In the genomic region with DNA sequence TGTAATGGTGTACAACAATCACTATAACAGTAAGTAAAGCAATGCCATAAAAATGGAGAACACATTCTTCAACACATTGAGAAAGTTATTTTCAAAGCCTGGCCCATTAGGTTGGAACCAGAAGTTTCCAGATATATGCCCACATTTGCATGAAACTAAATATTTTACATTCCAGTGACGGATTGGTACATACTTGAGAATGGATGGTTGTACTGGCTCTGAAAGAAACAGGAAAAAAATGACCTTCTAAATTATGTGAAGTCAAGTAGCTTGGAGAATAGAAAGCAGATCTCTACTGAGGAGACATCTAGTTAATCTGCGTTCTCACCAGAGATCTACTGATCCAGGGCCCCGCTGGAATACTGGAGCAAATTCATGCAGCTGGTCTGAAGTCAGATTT, we compare ENCODE assay signal across 27 cellular contexts.
DNase-seq lines count a peak whose midpoint lies in the region; TF ChIP-seq lines count a peak whose summit lies in the region.
"Had no signal": no experiment of that assay in that cellular context is flagged by ENCODE, and none has a peak within 500 bp of the region (broad histone marks: within the 10 kb centered on the region; RNA-seq: fewer than 3 reads in every experiment).

No MANE protein-coding gene starts in this region.

- H4K20me1 ChIP-seq in smooth muscle cell (ENCODE audit: low read depth): no peaks in the 10 kb centered on the region

- peak overlapping the region; percentile 76 for H2AFZ ChIP-seq in smooth muscle cell (ENCODE audit: low read depth)
- H2AFZ ChIP-seq: PC-9 had no signal

- no peak overlapping the region for H3K4me3 Mint-ChIP-seq in HFFc6
- no peak overlapping the region for H3K4me3 Mint-ChIP-seq in progenitor cell of endocrine pancreas (ENCODE audit: low read depth)
- H3K4me3 Mint-ChIP-seq: activated T-cell treated with anti-CD3 and anti-CD28 coated beads, Interleukin-2, amount 50 U/mL, for 4 hours; B cell; natural killer cell treated with Interleukin-12 subunit alpha and Interleukin-12 subunit beta and Interleukin-15 and Interleukin-18, amount 100 ng/mL, for 72 hours; T-cell had no signal

- H3K9me3 Mint-ChIP-seq in HFFc6 (peaks cover 9% of the 10 kb centered on the region), progenitor cell of endocrine pancreas (ENCODE audit: low read depth) (no peaks in the 10 kb centered on the region)
- H3K9me3 Mint-ChIP-seq: activated T-cell treated with anti-CD3 and anti-CD28 coated beads, Interleukin-2, amount 50 U/mL, for 4 hours had no signal

- H3K4me3 ChIP-seq in choroid plexus epithelial cell (ENCODE audit: low read depth, low read length) (no peak overlapping the region), smooth muscle cell (no peak overlapping the region)
- H3K4me3 ChIP-seq: GM12878, left ventricle myocardium inferior, PC-9, sigmoid colon had no signal

- no peaks in the 10 kb centered on the region for H3K9me3 ChIP-seq in smooth muscle cell (replicated peaks; ENCODE audit: low read depth)
- H3K9me3 ChIP-seq: left ventricle myocardium inferior, sigmoid colon had no signal

- peaks cover 6% of the 10 kb centered on the region; the same call in 1 of the 2 replicates for H3K36me3 Mint-ChIP-seq in HFFc6 (ENCODE audit: low read depth)
- H3K36me3 Mint-ChIP-seq in progenitor cell of endocrine pancreas (ENCODE audit: insufficient read depth): no peaks in the 10 kb centered on the region
- H3K36me3 Mint-ChIP-seq: natural killer cell treated with Interleukin-12 subunit alpha and Interleukin-12 subunit beta and Interleukin-15 and Interleukin-18, amount 100 ng/mL, for 72 hours; T-cell had no signal

- peak; percentile 33 for DNase-seq in HFFc6
- DNase-seq in choroid plexus epithelial cell (ENCODE audit: low read depth): peak; percentile 80
- DNase-seq in kidney glomerular epithelial cell (lab: John Stamatoyannopoulos, UW): peak; percentile 6
- DNase-seq in smooth muscle cell (lab: John Stamatoyannopoulos, UW; ENCODE audit: unreplicated experiment): no peak
- no peak for DNase-seq in GM19240 (ENCODE audit: insufficient read length, low spot score)
- no peak for DNase-seq in progenitor cell of endocrine pancreas (ENCODE audit: low spot score, unreplicated experiment)
- DNase-seq in NCI-H187 (lab: John Stamatoyannopoulos, UW): no peak
- DNase-seq: activated CD4-positive, alpha-beta T cell treated with anti-CD3 and anti-CD28 coated beads for 1 hour; activated CD8-positive, alpha-beta memory T cell treated with anti-CD3 and anti-CD28 coated beads for 24 hours; activated naive CD4-positive, alpha-beta T cell treated with Interleukin-2 at 50 U/mL for 16 hours; activated T-cell treated with anti-CD3 and anti-CD28 coated beads, Interleukin-2, amount 50 U/mL, for 4 hours; effector CD4-positive, alpha-beta T cell; left ventricle myocardium inferior; midbrain; NCI-H1930; NCI-H2227 treated with DMSO at 0.1 percent for 48 hours; NCI-H774; PC-9; posterior cingulate gyrus; SHP77 treated with DMSO at 0.1 percent for 48 hours; sigmoid colon; substantia nigra; T-cell had no signal

- TF ChIP-seq CTCF in HFFc6 (IDR thresholded peaks at IDR 0.05) (no peak), choroid plexus epithelial cell (conservative IDR thresholded peaks at IDR 0.05; ENCODE audit: low read depth, low read length) (no peak), smooth muscle cell (IDR thresholded peaks at IDR 0.05; ENCODE audit: borderline replicate concordance, insufficient read depth, poor library complexity, severe bottlenecking) (no peak), progenitor cell of endocrine pancreas (IDR thresholded peaks at IDR 0.05; ENCODE audit: unreplicated experiment) (no peak)

- H3K9ac ChIP-seq in smooth muscle cell (ENCODE audit: low read depth): no peak overlapping the region
- H3K9ac ChIP-seq: KMS-11 had no signal

- no peaks in the 10 kb centered on the region for H3K36me3 ChIP-seq in smooth muscle cell (ENCODE audit: low read depth)
- H3K36me3 ChIP-seq: left ventricle myocardium inferior, sigmoid colon had no signal

- H3K27ac ChIP-seq in smooth muscle cell (ENCODE audit: low read depth): peak overlapping the region; percentile 54
- H3K27ac ChIP-seq: KMS-11, left ventricle myocardium inferior, PC-9, sigmoid colon had no signal

- no peaks in the 10 kb centered on the region for H3K27me3 ChIP-seq in smooth muscle cell (ENCODE audit: low read depth)
- H3K27me3 ChIP-seq: sigmoid colon had no signal

- peaks cover 15% of the 10 kb centered on the region for H3K4me1 ChIP-seq in smooth muscle cell (ENCODE audit: low read depth)
- H3K4me1 ChIP-seq: left ventricle myocardium inferior had no signal

- peak overlapping the region; percentile 55; the same call in 1 of the 2 replicates for H3K27ac Mint-ChIP-seq in HFFc6
- H3K27ac Mint-ChIP-seq in progenitor cell of endocrine pancreas: no peak overlapping the region
- H3K27ac Mint-ChIP-seq: B cell; natural killer cell treated with Interleukin-12 subunit alpha and Interleukin-12 subunit beta and Interleukin-15 and Interleukin-18, amount 100 ng/mL, for 72 hours; T-cell had no signal

- H3K27me3 Mint-ChIP-seq in HFFc6 (ENCODE audit: insufficient read depth) (no peaks in the 10 kb centered on the region; the same call in 1 of the 2 replicates), progenitor cell of endocrine pancreas (no peaks in the 10 kb centered on the region)
- H3K27me3 Mint-ChIP-seq: B cell; natural killer cell treated with Interleukin-12 subunit alpha and Interleukin-12 subunit beta and Interleukin-15 and Interleukin-18, amount 100 ng/mL, for 72 hours; T-cell had no signal

- 77% methylated on average over 3 of the region's 3 CpGs for WGBS in smooth muscle cell (ENCODE audit: low lambda C conversion rate)

- peak overlapping the region; percentile 44 for H3K4me2 ChIP-seq in smooth muscle cell
- H3K4me2 ChIP-seq: KMS-11, PC-9 had no signal

- H3K79me2 ChIP-seq in smooth muscle cell (ENCODE audit: low read depth): no peaks in the 10 kb centered on the region

- peaks cover 5% of the 10 kb centered on the region for H3F3A ChIP-seq in smooth muscle cell (ENCODE audit: low read depth)

- H3K4me1 Mint-ChIP-seq in HFFc6 (ENCODE audit: low read depth) (peaks cover 58% of the 10 kb centered on the region), progenitor cell of endocrine pancreas (ENCODE audit: low read depth) (no peaks in the 10 kb centered on the region)
- H3K4me1 Mint-ChIP-seq: B cell, T-cell had no signal

Comparison
In these comparisons a context has a peak if more than half of its experiments do, and no peak if none do; other contexts are left out.
1. DNase-seq: peak in HFFc6 (single experiment), choroid plexus epithelial cell (single experiment) and kidney glomerular epithelial cell (single experiment); none in smooth muscle cell (single experiment), GM19240 (single experiment), progenitor cell of endocrine pancreas (single experiment) and NCI-H187 (0 of 2).